Comparison of ENCODE assay signal across 3 cellular contexts in the genomic region with DNA sequence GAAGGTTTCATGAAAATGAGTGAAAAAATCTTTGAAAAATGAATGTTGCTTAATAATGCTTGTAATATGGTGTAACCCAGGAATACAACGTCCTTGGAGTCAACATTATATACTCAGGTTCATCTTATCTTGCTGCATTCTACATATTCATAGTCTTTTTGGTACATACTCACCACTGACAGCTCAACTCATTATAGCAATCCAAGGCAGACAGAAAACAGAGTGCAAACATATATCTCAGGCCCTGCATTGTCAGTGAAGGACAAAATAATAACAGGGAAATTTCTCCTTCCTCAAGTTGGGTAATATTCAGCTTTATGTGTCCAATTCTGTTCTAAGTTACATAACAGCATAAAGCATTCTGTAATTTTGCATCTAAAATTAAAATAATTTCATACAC.
"Had no signal": no experiment of that assay in that cellular context is flagged by ENCODE, and none has a peak within 500 bp of the region (broad histone marks: within the 10 kb centered on the region; RNA-seq: fewer than 3 reads in every experiment).

No MANE protein-coding gene starts in this region.

- DNase-seq: GDM1, GF-D8 had no signal

- H3K4me3 ChIP-seq: GM12878 had no signal
